ENCODE assay signal across 28 cellular contexts in genomic region chr10:101803511-101803910, GRCh38. TPM values are rescaled to one million over a fixed set of nuclear protein-coding genes. Genes with fewer than 3 reads are reported as not detected.
A peak's percentile ranks its signal among the peaks of the same experiment; 100 is the strongest.
DNase-seq lines count a peak whose midpoint lies in the region; ATAC-seq and TF ChIP-seq lines count a peak whose summit lies in the region.
"Had no signal": no experiment of that assay in that cellular context is flagged by ENCODE, and none has a peak within 500 bp of the region (broad histone marks: within the 10 kb centered on the region; RNA-seq: fewer than 3 reads in every experiment).

No MANE protein-coding gene starts in this region.

- no peak overlapping the region for H2BK15ac ChIP-seq in mesenchymal stem cell (ENCODE audit: low read depth, poor library complexity, severe bottlenecking)

- no peaks in the 10 kb centered on the region for H3K27me3 Mint-ChIP-seq in activated CD8-positive, alpha-beta T cell treated with anti-CD3 and anti-CD28 coated beads for 36 hours
- no peaks in the 10 kb centered on the region for H3K27me3 Mint-ChIP-seq in activated CD8-positive, alpha-beta T cell treated with anti-CD3 and anti-CD28 coated beads, Interleukin-2, amount 10 ng/mL, durations not matched to agents 7 days and 5 days (ENCODE audit: low read depth)
- H3K27me3 Mint-ChIP-seq in activated naive CD8-positive, alpha-beta T cell treated with anti-CD3 and anti-CD28 coated beads for 36 hours = no peaks in the 10 kb centered on the region
- H3K27me3 Mint-ChIP-seq: IgD-negative memory B cell had no signal

- H3K27ac ChIP-seq in GM23248 = peak overlapping the region; percentile 0; the same call in 1 of the 2 replicates
- no peak overlapping the region for H3K27ac ChIP-seq in mesenchymal stem cell (ENCODE audit: low read length, poor library complexity, severe bottlenecking)
- H3K27ac ChIP-seq: 22Rv1, KMS-11, PC-9, SJCRH30 had no signal

- no peak overlapping the region for H3K4me3 Mint-ChIP-seq in activated CD8-positive, alpha-beta T cell treated with anti-CD3 and anti-CD28 coated beads for 36 hours
- H3K4me3 Mint-ChIP-seq in activated CD8-positive, alpha-beta T cell treated with anti-CD3 and anti-CD28 coated beads, Interleukin-2, amount 10 ng/mL, durations not matched to agents 7 days and 5 days = no peak overlapping the region
- H3K4me3 Mint-ChIP-seq in activated naive CD8-positive, alpha-beta T cell treated with anti-CD3 and anti-CD28 coated beads for 36 hours = no peak overlapping the region
- H3K4me3 Mint-ChIP-seq: IgD-negative memory B cell had no signal

- no peaks in the 10 kb centered on the region for H3K9me3 ChIP-seq in GM23248 (ENCODE audit: low read depth)
- no peaks in the 10 kb centered on the region for H3K9me3 ChIP-seq in mesenchymal stem cell (ENCODE audit: control insufficient read depth, low read length)
- H3K9me3 ChIP-seq: SJCRH30 had no signal

- H2BK120ac ChIP-seq in mesenchymal stem cell (ENCODE audit: low read depth, low read length) = no peak overlapping the region

- H3K27me3 ChIP-seq in GM23248 (replicated peaks; ENCODE audit: insufficient read depth) = no peaks in the 10 kb centered on the region
- no peaks in the 10 kb centered on the region for H3K27me3 ChIP-seq in mesenchymal stem cell (ENCODE audit: control insufficient read depth in 1 of 2, insufficient read depth in 1 of 2, low read length in 2 of 2)
- H3K27me3 ChIP-seq: SJCRH30 had no signal

- no peak overlapping the region for H3K4me2 ChIP-seq in GM23248 (ENCODE audit: unreplicated experiment)
- H3K4me2 ChIP-seq in mesenchymal stem cell (ENCODE audit: low read length, poor library complexity, severe bottlenecking) = no peak overlapping the region
- H3K4me2 ChIP-seq: KMS-11, PC-9 had no signal

- in situ Hi-C loops in GM23248 (cut with MboI) = no loop called here

- H4K8ac ChIP-seq in mesenchymal stem cell (ENCODE audit: low read length) = no peak overlapping the region

- no peak overlapping the region for H3K23ac ChIP-seq in mesenchymal stem cell (ENCODE audit: low read length in 2 of 2)

- H3K9me2 ChIP-seq in GM23248 (ENCODE audit: insufficient read depth) = no peaks in the 10 kb centered on the region

- H3K79me1 ChIP-seq in mesenchymal stem cell (replicated peaks; ENCODE audit: low read length, poor library complexity, severe bottlenecking) = peaks cover 12% of the 10 kb centered on the region

- H3K79me2 ChIP-seq in GM23248 (ENCODE audit: insufficient read depth) = peaks cover 99% of the 10 kb centered on the region

- no peaks in the 10 kb centered on the region for H3K9me3 Mint-ChIP-seq in activated CD8-positive, alpha-beta T cell treated with anti-CD3 and anti-CD28 coated beads for 36 hours
- H3K9me3 Mint-ChIP-seq in activated CD8-positive, alpha-beta T cell treated with anti-CD3 and anti-CD28 coated beads, Interleukin-2, amount 10 ng/mL, durations not matched to agents 7 days and 5 days (ENCODE audit: insufficient read depth) = no peaks in the 10 kb centered on the region
- no peaks in the 10 kb centered on the region for H3K9me3 Mint-ChIP-seq in activated naive CD8-positive, alpha-beta T cell treated with anti-CD3 and anti-CD28 coated beads for 36 hours
- H3K9me3 Mint-ChIP-seq: IgD-negative memory B cell had no signal

- H3K18ac ChIP-seq in mesenchymal stem cell (ENCODE audit: low read depth in 1 of 2, low read length in 2 of 2) = no peak overlapping the region

- H2AK5ac ChIP-seq in mesenchymal stem cell (ENCODE audit: low read length, severe bottlenecking) = no peak overlapping the region

- CTCF ChIA-PET in activated CD8-positive, alpha-beta T cell treated with anti-CD3 and anti-CD28 coated beads for 36 hours (lab: Charles Lee) = interaction anchor here (1.0 to 1.4 kb wide), 2 partner anchors 14 to 22 kb away, joined by 3 read pairs; no protein-coding TSS in a partner anchor
- CTCF ChIA-PET in activated CD8-positive, alpha-beta T cell treated with anti-CD3 and anti-CD28 coated beads, Interleukin-2, amount 10 ng/mL, durations not matched to agents 7 days and 5 days (lab: Charles Lee) = no interaction called here

- no peak overlapping the region for H3K4ac ChIP-seq in mesenchymal stem cell (ENCODE audit: low read depth in 1 of 2, low read length in 2 of 2)

- H2BK5ac ChIP-seq in mesenchymal stem cell (ENCODE audit: low read depth, low read length, poor library complexity, severe bottlenecking) = no peak overlapping the region

- H3K36me3 ChIP-seq in GM23248 (ENCODE audit: low read depth) = peaks cover 89% of the 10 kb centered on the region
- peaks cover 45 to 95% of the 10 kb centered on the region in 2 experiments for H3K36me3 ChIP-seq in mesenchymal stem cell (ENCODE audit: control insufficient read depth in 1 of 2, insufficient read depth in 2 of 2, low read depth in 1 of 2, low read length in 2 of 2)

- H3K4me3 ChIP-seq in GM23248 = no peak overlapping the region
- H3K4me3 ChIP-seq in mesenchymal stem cell (ENCODE audit: insufficient read depth in 1 of 2, low read depth in 1 of 2, low read length in 2 of 2) = no peak overlapping the region
- H3K4me3 ChIP-seq: PC-9, SJCRH30 had no signal

- peaks cover 43% of the 10 kb centered on the region for H3F3A ChIP-seq in GM23248 (ENCODE audit: insufficient read depth)

- no peak overlapping the region for H4K91ac ChIP-seq in mesenchymal stem cell (ENCODE audit: low read length)

- no peak overlapping the region for H2BK12ac ChIP-seq in mesenchymal stem cell (ENCODE audit: low read length in 2 of 2)

- peaks cover 30% of the 10 kb centered on the region for H3K4me1 Mint-ChIP-seq in activated CD8-positive, alpha-beta T cell treated with anti-CD3 and anti-CD28 coated beads for 36 hours (ENCODE audit: low read depth)
- peaks cover 8% of the 10 kb centered on the region for H3K4me1 Mint-ChIP-seq in activated CD8-positive, alpha-beta T cell treated with anti-CD3 and anti-CD28 coated beads, Interleukin-2, amount 10 ng/mL, durations not matched to agents 7 days and 5 days (ENCODE audit: low read depth)
- H3K4me1 Mint-ChIP-seq in activated naive CD8-positive, alpha-beta T cell treated with anti-CD3 and anti-CD28 coated beads for 36 hours = peaks cover 33% of the 10 kb centered on the region

- H3K4me1 ChIP-seq in GM23248 (ENCODE audit: insufficient read depth) = peaks cover 7% of the 10 kb centered on the region
- H3K4me1 ChIP-seq in mesenchymal stem cell (ENCODE audit: control insufficient read depth, insufficient read depth, low read depth, low read length) = no peaks in the 10 kb centered on the region
- H3K4me1 ChIP-seq: SJCRH30 had no signal

- POLR2A ChIA-PET in activated CD8-positive, alpha-beta T cell treated with anti-CD3 and anti-CD28 coated beads for 36 hours (lab: Charles Lee) = interaction anchor here (0.8 to 1.4 kb wide), 2 partner anchors 9 to 16 kb away, joined by 4 to 5 read pairs; no protein-coding TSS in a partner anchor
- POLR2A ChIA-PET in activated CD8-positive, alpha-beta T cell treated with anti-CD3 and anti-CD28 coated beads, Interleukin-2, amount 10 ng/mL, durations not matched to agents 7 days and 5 days (lab: Charles Lee) = interaction anchor here (1.3 kb wide), 1 partner anchor 8 kb away, joined by 3 read pairs; no protein-coding TSS in a partner anchor

- no peak for TF ChIP-seq CTCF in activated CD8-positive, alpha-beta T cell treated with anti-CD3 and anti-CD28 coated beads for 36 hours (IDR thresholded peaks at IDR 0.05)

- no peak for ATAC-seq in activated CD8-positive, alpha-beta T cell treated with anti-CD3 and anti-CD28 coated beads for 36 hours
- no peak for ATAC-seq in activated CD8-positive, alpha-beta T cell treated with anti-CD3 and anti-CD28 coated beads, Interleukin-2, amount 10 ng/mL, durations not matched to agents 7 days and 5 days
- ATAC-seq in HG03108 (IDR thresholded peaks at IDR 0.05; ENCODE audit: unreplicated experiment) = no peak
- ATAC-seq: Right ventricle myocardium inferior, SK-N-SH treated with all-trans-retinoic acid at 6 μM for 48 hours had no signal

- H3K27ac Mint-ChIP-seq in activated CD8-positive, alpha-beta T cell treated with anti-CD3 and anti-CD28 coated beads for 36 hours = peak overlapping the region; percentile 21
- H3K27ac Mint-ChIP-seq in activated CD8-positive, alpha-beta T cell treated with anti-CD3 and anti-CD28 coated beads, Interleukin-2, amount 10 ng/mL, durations not matched to agents 7 days and 5 days = no peak overlapping the region
- H3K27ac Mint-ChIP-seq in activated naive CD8-positive, alpha-beta T cell treated with anti-CD3 and anti-CD28 coated beads for 36 hours = peak overlapping the region; percentile 46
- H3K27ac Mint-ChIP-seq: IgD-negative memory B cell had no signal

- H3K14ac ChIP-seq in mesenchymal stem cell (ENCODE audit: low read length in 2 of 2) = no peak overlapping the region

- H4K20me1 ChIP-seq in GM23248 (ENCODE audit: insufficient read depth) = peaks cover 13% of the 10 kb centered on the region

- intact Hi-C loops in activated CD8-positive, alpha-beta T cell treated with anti-CD3 and anti-CD28 coated beads for 36 hours (cut with micrococcal nuclease) = no loop called here

- no peak for DNase-seq in activated CD8-positive, alpha-beta T cell treated with anti-CD3 and anti-CD28 coated beads for 36 hours
- no peak for DNase-seq in activated CD8-positive, alpha-beta T cell treated with anti-CD3 and anti-CD28 coated beads, Interleukin-2, amount 10 ng/mL, durations not matched to agents 7 days and 5 days
- no peak for DNase-seq in GM23248
- DNase-seq in activated naive CD8-positive, alpha-beta T cell treated with anti-CD3 and anti-CD28 coated beads for 36 hours = no peak
- peak; percentile 34 for DNase-seq in mesenchymal stem cell
- no peak for DNase-seq in NCI-H446 (lab: John Stamatoyannopoulos, UW)
- no peak for DNase-seq in NCI-H1105 (lab: John Stamatoyannopoulos, UW)
- DNase-seq: ACHN; GF-D8; MM.1S; NCI-H1417 treated with DMSO at 0.1 percent for 48 hours; NCI-H187; NCI-H2081 treated with DMSO at 0.1 percent for 48 hours; NCI-H2171; NCI-H345; NCI-H524 treated with DMSO at 0.1 percent for 48 hours; NCI-H774; NK-92 treated with Interleukin-12 subunit alpha and Interleukin-12 subunit beta, amount 100 ng/mL, for 24 hours; PC-9; SJCRH30 had no signal

- H3K36me3 Mint-ChIP-seq in activated CD8-positive, alpha-beta T cell treated with anti-CD3 and anti-CD28 coated beads for 36 hours (ENCODE audit: low read depth) = peaks cover 61% of the 10 kb centered on the region
- H3K36me3 Mint-ChIP-seq in activated CD8-positive, alpha-beta T cell treated with anti-CD3 and anti-CD28 coated beads, Interleukin-2, amount 10 ng/mL, durations not matched to agents 7 days and 5 days (ENCODE audit: low read depth) = peaks cover 55% of the 10 kb centered on the region
- H3K36me3 Mint-ChIP-seq in activated naive CD8-positive, alpha-beta T cell treated with anti-CD3 and anti-CD28 coated beads for 36 hours = peaks cover 44% of the 10 kb centered on the region

- WGBS in GM23248 (ENCODE audit: low coverage in 1 of 2, low lambda C conversion rate in 2 of 2, missing lambda C conversion rate in 2 of 2), 2 experiments = 30 to 37% methylated on average over 4 of the region's 4 CpGs
- 77% methylated on average over 3 of the region's 4 CpGs for WGBS in mesenchymal stem cell

- no peak overlapping the region for H2AFZ ChIP-seq in GM23248
- no peak overlapping the region for H2AFZ ChIP-seq in mesenchymal stem cell (ENCODE audit: low read depth, low read length)
- H2AFZ ChIP-seq: PC-9 had no signal

- no peak overlapping the region for H3K9ac ChIP-seq in GM23248
- H3K9ac ChIP-seq in mesenchymal stem cell (ENCODE audit: low read length) = no peak overlapping the region
- H3K9ac ChIP-seq: KMS-11 had no signal

RNA-seq across cellular contexts. Expression of gene OGA, which starts 14.7 kb away (rescaled TPM):
- 100 to 1,000 TPM; 125 to 130 TPM for total RNA-seq in activated CD8-positive, alpha-beta T cell treated with anti-CD3 and anti-CD28 coated beads for 36 hours
- total RNA-seq in activated CD8-positive, alpha-beta T cell treated with anti-CD3 and anti-CD28 coated beads, Interleukin-2, amount 10 ng/mL, durations not matched to agents 7 days and 5 days = 100 to 1,000 TPM; 122 to 129 TPM
- total RNA-seq in GM23248 (2014; rRNA removed; shearing (Covaris generic)) = 73.6 and 78.0 TPM in 2 replicates
- polyA plus RNA-seq in GM23248 (2016; fragmentation: Nextera tagmentation; extraction: Ambion mirVana) = 35.2 and 42.5 TPM in 2 replicates
- 100 to 1,000 TPM in 1 of 2 experiments, 10 to 100 TPM in 1; 92.2 to 100 TPM for total RNA-seq in activated naive CD8-positive, alpha-beta T cell treated with anti-CD3 and anti-CD28 coated beads for 36 hours
- 40.9 TPM for polyA plus RNA-seq in mesenchymal stem cell (2013, experiment 1 of 2)
- 39.4 TPM for polyA plus RNA-seq in mesenchymal stem cell (2013, experiment 2 of 2)

RNA-seq across cellular contexts. Expression of gene NPM3, which starts 20.3 kb away (rescaled TPM):
- 100 to 1,000 TPM; 235 to 264 TPM for total RNA-seq in activated CD8-positive, alpha-beta T cell treated with anti-CD3 and anti-CD28 coated beads for 36 hours
- 10 to 100 TPM; 49.7 to 58.3 TPM for total RNA-seq in activated CD8-positive, alpha-beta T cell treated with anti-CD3 and anti-CD28 coated beads, Interleukin-2, amount 10 ng/mL, durations not matched to agents 7 days and 5 days
- 62.0 and 69.6 TPM in 2 replicates for total RNA-seq in GM23248 (2014; rRNA removed; shearing (Covaris generic))
- polyA plus RNA-seq in GM23248 (2016; fragmentation: Nextera tagmentation; extraction: Ambion mirVana) = 2.9 and 4.1 TPM in 2 replicates
- 100 to 1,000 TPM; 255 to 260 TPM for total RNA-seq in activated naive CD8-positive, alpha-beta T cell treated with anti-CD3 and anti-CD28 coated beads for 36 hours
- polyA plus RNA-seq in mesenchymal stem cell (2013, experiment 1 of 2) = 35.4 TPM
- 33.5 TPM for polyA plus RNA-seq in mesenchymal stem cell (2013, experiment 2 of 2)

RNA-seq across cellular contexts. Expression of gene FGF8, which starts 27.6 kb away (rescaled TPM):
- total RNA-seq in activated CD8-positive, alpha-beta T cell treated with anti-CD3 and anti-CD28 coated beads for 36 hours = under 1 TPM in 1 of 2 experiments, not detected in 1; 0.38 TPM
- total RNA-seq in activated CD8-positive, alpha-beta T cell treated with anti-CD3 and anti-CD28 coated beads, Interleukin-2, amount 10 ng/mL, durations not matched to agents 7 days and 5 days = not detected
- total RNA-seq in GM23248 (2014; rRNA removed; shearing (Covaris generic)) = 4.4 TPM in 1 of 2 replicates, not detected in the other
- polyA plus RNA-seq in GM23248 (2016; fragmentation: Nextera tagmentation; extraction: Ambion mirVana) = not detected in 2 replicates
- total RNA-seq in activated naive CD8-positive, alpha-beta T cell treated with anti-CD3 and anti-CD28 coated beads for 36 hours = not detected
- not detected for polyA plus RNA-seq in mesenchymal stem cell (2013, experiment 1 of 2)
- polyA plus RNA-seq in mesenchymal stem cell (2013, experiment 2 of 2) = not detected
- total RNA-seq: PC-9, Right ventricle myocardium inferior, RPMI7951 had no signal
- polyA plus RNA-seq: BJ, IgD-negative memory B cell had no signal

RNA-seq across cellular contexts. Expression of gene KCNIP2, which starts 40.1 kb away (rescaled TPM):
- total RNA-seq in activated CD8-positive, alpha-beta T cell treated with anti-CD3 and anti-CD28 coated beads for 36 hours = 1 to 10 TPM; 2.4 to 3.1 TPM
- 1 to 10 TPM; 1.9 to 2.7 TPM for total RNA-seq in activated CD8-positive, alpha-beta T cell treated with anti-CD3 and anti-CD28 coated beads, Interleukin-2, amount 10 ng/mL, durations not matched to agents 7 days and 5 days
- total RNA-seq in GM23248 (2014; rRNA removed; shearing (Covaris generic)) = 0.22 TPM in 1 of 2 replicates, not detected in the other
- polyA plus RNA-seq in GM23248 (2016; fragmentation: Nextera tagmentation; extraction: Ambion mirVana) = 0.15 and 0.24 TPM in 2 replicates
- 1 to 10 TPM; 1.1 to 1.7 TPM for total RNA-seq in activated naive CD8-positive, alpha-beta T cell treated with anti-CD3 and anti-CD28 coated beads for 36 hours
- polyA plus RNA-seq in mesenchymal stem cell (2013, experiment 1 of 2) = 0.25 TPM
- 0.23 TPM for polyA plus RNA-seq in mesenchymal stem cell (2013, experiment 2 of 2)
